15 cellular contexts compared by ENCODE assay signal in the genomic region with DNA sequence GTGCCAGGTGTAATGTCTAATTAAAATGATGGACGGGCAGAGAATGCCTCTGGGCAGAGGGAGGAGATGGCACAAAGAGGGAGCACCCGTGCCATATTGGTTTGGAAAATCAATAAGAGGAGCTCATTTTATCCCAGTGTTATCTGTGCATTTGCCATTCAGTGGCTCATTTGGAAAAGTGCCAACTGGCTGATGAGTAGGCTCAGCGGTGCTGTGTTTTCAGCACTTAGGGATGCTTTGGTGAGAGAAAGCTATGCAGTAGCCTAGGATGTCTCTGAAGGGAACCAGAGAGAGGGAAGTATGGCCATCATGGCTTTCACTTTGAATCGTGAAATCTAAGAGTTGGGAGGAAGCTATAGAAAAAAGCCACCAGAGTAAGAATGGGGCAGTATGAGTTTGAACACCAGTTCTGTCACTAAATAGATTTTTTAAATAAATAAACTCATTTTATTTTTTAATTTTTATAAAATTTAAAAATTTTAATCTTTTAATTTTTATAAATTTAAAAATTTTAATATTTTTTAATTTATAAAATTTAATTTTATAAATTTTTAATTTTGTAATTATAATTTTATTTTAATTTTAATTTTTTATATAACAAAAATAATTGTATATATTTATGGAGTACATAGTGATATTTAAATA.
DNase-seq lines count a peak whose midpoint lies in the region; TF ChIP-seq lines count a peak whose summit lies in the region.
"Had no signal": no experiment of that assay in that cellular context is flagged by ENCODE, and none has a peak within 500 bp of the region (broad histone marks: within the 10 kb centered on the region; RNA-seq: fewer than 3 reads in every experiment).

No MANE protein-coding gene starts in this region.

- H3K9me3 Mint-ChIP-seq in endothelial cell (ENCODE audit: unreplicated experiment): no peaks in the 10 kb centered on the region

- peak; percentile 0 for DNase-seq in NCI-H146 (lab: John Stamatoyannopoulos, UW)
- no peak for DNase-seq in NCI-H146 treated with DMSO at 0.1 percent for 48 hours (lab: John Stamatoyannopoulos, UW; ENCODE audit: unreplicated experiment)
- DNase-seq in NCI-H187 treated with DMSO at 0.1 percent for 48 hours (lab: John Stamatoyannopoulos, UW): peak; percentile 6
- peak; percentile 20 for DNase-seq in RKO (ENCODE audit: low spot score)
- peak; percentile 3 for DNase-seq in retina
- DNase-seq in endothelial cell (ENCODE audit: low spot score): no peak
- DNase-seq in NCI-H1048 (lab: John Stamatoyannopoulos, UW): no peak
- no peak for DNase-seq in Kasumi-1 (lab: John Stamatoyannopoulos, UW)
- DNase-seq: activated naive CD4-positive, alpha-beta T cell; CD4-positive, alpha-beta memory T cell; effector CD8-positive, alpha-beta T cell; foreskin melanocyte; midbrain; NCI-H226; stimulated activated CD4-positive, alpha-beta T cell treated with anti-CD3 and anti-CD28 coated beads, Interleukin-12 subunit alpha, Interleukin-12 subunit beta, amount 100 ng/mL, for 4 hours had no signal

- TF ChIP-seq CTCF in endothelial cell (IDR thresholded peaks at IDR 0.05; ENCODE audit: unreplicated experiment): no peak

- no peak overlapping the region for H3K4me3 Mint-ChIP-seq in endothelial cell (ENCODE audit: unreplicated experiment)
- H3K4me3 Mint-ChIP-seq: CD4-positive, alpha-beta memory T cell had no signal

- H3K27me3 Mint-ChIP-seq in endothelial cell (ENCODE audit: unreplicated experiment): no peaks in the 10 kb centered on the region

- H3K4me1 Mint-ChIP-seq in endothelial cell (ENCODE audit: unreplicated experiment): no peaks in the 10 kb centered on the region
- H3K4me1 Mint-ChIP-seq: CD4-positive, alpha-beta memory T cell had no signal

- no peaks in the 10 kb centered on the region for H3K36me3 Mint-ChIP-seq in endothelial cell (ENCODE audit: low read depth, unreplicated experiment)
- H3K36me3 Mint-ChIP-seq: CD4-positive, alpha-beta memory T cell had no signal

- H3K27ac Mint-ChIP-seq in endothelial cell (ENCODE audit: unreplicated experiment): no peak overlapping the region

Comparison
In these comparisons a context has a peak if more than half of its experiments do, and no peak if none do; other contexts are left out.
1. DNase-seq: peak in NCI-H146 (single experiment), NCI-H187 treated with DMSO at 0.1 percent for 48 hours (single experiment), RKO (single experiment) and retina (single experiment); none in NCI-H146 treated with DMSO at 0.1 percent for 48 hours (single experiment), endothelial cell (single experiment), NCI-H1048 (single experiment) and Kasumi-1 (0 of 2).